18 cellular contexts compared by ENCODE assay signal in the genomic region with DNA sequence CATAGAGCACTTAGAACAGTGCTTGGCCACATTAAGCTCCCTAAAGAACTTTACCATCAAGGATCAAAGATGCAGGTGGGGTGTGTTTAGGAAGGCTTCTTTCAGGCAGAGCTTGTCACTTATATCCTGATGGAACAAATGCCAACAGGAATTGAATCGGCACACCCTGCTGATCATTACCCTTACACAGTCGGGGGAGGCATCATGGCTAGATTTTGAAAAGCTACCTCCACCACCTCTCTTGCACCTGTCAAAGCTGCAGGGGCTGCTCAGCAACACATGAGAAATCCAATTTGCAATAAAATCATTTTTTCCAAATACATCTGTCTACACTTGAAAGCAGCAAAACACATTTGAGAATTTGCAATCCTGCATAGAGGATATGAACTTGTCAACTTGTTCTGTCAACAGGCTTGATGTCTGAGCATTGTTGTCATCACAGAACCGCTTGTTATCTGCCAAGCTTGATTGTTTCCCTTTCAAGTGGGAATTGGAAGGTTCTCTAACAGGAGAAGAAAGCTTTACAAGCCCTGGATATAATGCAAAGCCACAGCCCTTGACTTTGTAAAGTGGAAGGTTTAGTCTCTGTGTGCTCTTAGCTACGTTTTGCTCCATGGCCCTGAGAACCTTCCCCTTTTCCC. TPM values are rescaled to one million over a fixed set of nuclear protein-coding genes. Genes with fewer than 3 reads are reported as not detected.
A peak's percentile ranks its signal among the peaks of the same experiment; 100 is the strongest.
DNase-seq lines count a peak whose midpoint lies in the region; ATAC-seq and TF ChIP-seq lines count a peak whose summit lies in the region.
"Had no signal": no experiment of that assay in that cellular context is flagged by ENCODE, and none has a peak within 500 bp of the region (broad histone marks: within the 10 kb centered on the region; RNA-seq: fewer than 3 reads in every experiment).

No MANE protein-coding gene starts in this region.

- no peaks in the 10 kb centered on the region for H3K9me3 Mint-ChIP-seq in GM23338

- peaks cover 4% of the 10 kb centered on the region for H3K27me3 Mint-ChIP-seq in GM23338 (ENCODE audit: insufficient read depth, low read depth, poor library complexity)
- H3K27me3 Mint-ChIP-seq: B cell had no signal

- no peak overlapping the region for H3K4me2 ChIP-seq in GM23338
- H3K4me2 ChIP-seq: SK-N-SH had no signal

- H3K36me3 ChIP-seq in GM23338 (ENCODE audit: insufficient read depth), result no peaks in the 10 kb centered on the region
- H3K36me3 ChIP-seq in effector memory CD4-positive, alpha-beta T cell (ENCODE audit: control insufficient read depth, insufficient read depth, low read length), result no peaks in the 10 kb centered on the region

- no peaks in the 10 kb centered on the region for H3K79me2 ChIP-seq in GM23338 (replicated peaks; ENCODE audit: insufficient read depth)

- H3K4me1 ChIP-seq in GM23338 (ENCODE audit: insufficient read depth), result peaks cover 39% of the 10 kb centered on the region
- H3K4me1 ChIP-seq in effector memory CD4-positive, alpha-beta T cell (ENCODE audit: control insufficient read depth, insufficient read depth, low read length, poor library complexity, severe bottlenecking), result no peaks in the 10 kb centered on the region
- H3K4me1 ChIP-seq: Caco-2 had no signal

- H3K4me1 Mint-ChIP-seq in GM23338, result peaks cover 39% of the 10 kb centered on the region
- H3K4me1 Mint-ChIP-seq: B cell; CD4-positive, CD25-positive, alpha-beta regulatory T cell had no signal

- H3K36me3 Mint-ChIP-seq in GM23338 (ENCODE audit: low read depth), result no peaks in the 10 kb centered on the region
- H3K36me3 Mint-ChIP-seq: CD4-positive, CD25-positive, alpha-beta regulatory T cell had no signal

- no peaks in the 10 kb centered on the region for H3K9me2 ChIP-seq in GM23338 (ENCODE audit: insufficient read depth)
- H3K9me2 ChIP-seq: SK-N-SH had no signal

- H3K27ac ChIP-seq in GM23338 (ENCODE audit: low read depth) (no peak overlapping the region), layer of hippocampus (ENCODE audit: low read depth, low read length) (peak overlapping the region; percentile 23)
- no peak overlapping the region for H3K27ac ChIP-seq in effector memory CD4-positive, alpha-beta T cell (ENCODE audit: insufficient read depth, low read length, poor library complexity, severe bottlenecking)
- H3K27ac ChIP-seq: 22Rv1 had no signal

- no peak for ATAC-seq in GM23338
- no peak for ATAC-seq in left lobe of liver

- H3K27ac Mint-ChIP-seq in GM23338, result no peak overlapping the region
- H3K27ac Mint-ChIP-seq: B cell; CD4-positive, CD25-positive, alpha-beta regulatory T cell had no signal

- peak; percentile 57 for DNase-seq in DMS153 (lab: John Stamatoyannopoulos, UW)
- no peak for DNase-seq in DMS153 treated with DMSO at 0.1 percent for 48 hours (lab: John Stamatoyannopoulos, UW; ENCODE audit: unreplicated experiment)
- DNase-seq in GM23338 (ENCODE audit: low spot score), result no peak
- DNase-seq in NCI-H2227 treated with DMSO at 0.1 percent for 48 hours (lab: John Stamatoyannopoulos, UW), result peak; percentile 47
- DNase-seq in effector memory CD4-positive, alpha-beta T cell, result no peak
- DNase-seq in left lobe of liver (ENCODE audit: low spot score), result no peak
- no peak for DNase-seq in NCI-H1436 (lab: John Stamatoyannopoulos, UW)
- DNase-seq: Caco-2; CD4-positive, CD25-positive, alpha-beta regulatory T cell; HCEC 1CT; NCI-H146; NCI-H2171 treated with DMSO at 0.1 percent for 48 hours; NCI-H526; SHP77; SK-N-SH had no signal

- H3K4me3 ChIP-seq in GM23338, result no peak overlapping the region
- no peak overlapping the region for H3K4me3 ChIP-seq in effector memory CD4-positive, alpha-beta T cell (ENCODE audit: insufficient read depth, low read depth, low read length, poor library complexity, severe bottlenecking)

- H4K20me1 ChIP-seq in GM23338 (replicated peaks; ENCODE audit: insufficient read depth), result no peaks in the 10 kb centered on the region

- no peak overlapping the region for H3K4me3 Mint-ChIP-seq in GM23338
- H3K4me3 Mint-ChIP-seq: B cell; CD4-positive, CD25-positive, alpha-beta regulatory T cell had no signal

- H3K9me3 ChIP-seq in effector memory CD4-positive, alpha-beta T cell (ENCODE audit: control insufficient read depth, low read length), result no peaks in the 10 kb centered on the region
- H3K9me3 ChIP-seq: SK-N-SH had no signal

- no peaks in the 10 kb centered on the region for H3F3A ChIP-seq in GM23338 (replicated peaks; ENCODE audit: low read depth)

- TF ChIP-seq CTCF in GM23338 (conservative IDR thresholded peaks at IDR 0.05; ENCODE audit: low read depth in 2 of 2), result no peak

- no peaks in the 10 kb centered on the region for H3K27me3 ChIP-seq in GM23338 (ENCODE audit: insufficient read depth)
- no peaks in the 10 kb centered on the region for H3K27me3 ChIP-seq in layer of hippocampus (ENCODE audit: control insufficient read depth, insufficient read depth, low read length)
- H3K27me3 ChIP-seq in effector memory CD4-positive, alpha-beta T cell (replicated peaks; ENCODE audit: control insufficient read depth, insufficient read depth, low read length, poor library complexity, severe bottlenecking), result no peaks in the 10 kb centered on the region

- H2AFZ ChIP-seq in GM23338, result 0 out of 2 replicates have a peak overlapping the region, but pooled peaks have one; percentile 11

TF ChIP-seq in GM23338, 12 proteins besides CTCF, POLR2A, EP300 and RAD21:
- TF ChIP-seq, protein P1, sequence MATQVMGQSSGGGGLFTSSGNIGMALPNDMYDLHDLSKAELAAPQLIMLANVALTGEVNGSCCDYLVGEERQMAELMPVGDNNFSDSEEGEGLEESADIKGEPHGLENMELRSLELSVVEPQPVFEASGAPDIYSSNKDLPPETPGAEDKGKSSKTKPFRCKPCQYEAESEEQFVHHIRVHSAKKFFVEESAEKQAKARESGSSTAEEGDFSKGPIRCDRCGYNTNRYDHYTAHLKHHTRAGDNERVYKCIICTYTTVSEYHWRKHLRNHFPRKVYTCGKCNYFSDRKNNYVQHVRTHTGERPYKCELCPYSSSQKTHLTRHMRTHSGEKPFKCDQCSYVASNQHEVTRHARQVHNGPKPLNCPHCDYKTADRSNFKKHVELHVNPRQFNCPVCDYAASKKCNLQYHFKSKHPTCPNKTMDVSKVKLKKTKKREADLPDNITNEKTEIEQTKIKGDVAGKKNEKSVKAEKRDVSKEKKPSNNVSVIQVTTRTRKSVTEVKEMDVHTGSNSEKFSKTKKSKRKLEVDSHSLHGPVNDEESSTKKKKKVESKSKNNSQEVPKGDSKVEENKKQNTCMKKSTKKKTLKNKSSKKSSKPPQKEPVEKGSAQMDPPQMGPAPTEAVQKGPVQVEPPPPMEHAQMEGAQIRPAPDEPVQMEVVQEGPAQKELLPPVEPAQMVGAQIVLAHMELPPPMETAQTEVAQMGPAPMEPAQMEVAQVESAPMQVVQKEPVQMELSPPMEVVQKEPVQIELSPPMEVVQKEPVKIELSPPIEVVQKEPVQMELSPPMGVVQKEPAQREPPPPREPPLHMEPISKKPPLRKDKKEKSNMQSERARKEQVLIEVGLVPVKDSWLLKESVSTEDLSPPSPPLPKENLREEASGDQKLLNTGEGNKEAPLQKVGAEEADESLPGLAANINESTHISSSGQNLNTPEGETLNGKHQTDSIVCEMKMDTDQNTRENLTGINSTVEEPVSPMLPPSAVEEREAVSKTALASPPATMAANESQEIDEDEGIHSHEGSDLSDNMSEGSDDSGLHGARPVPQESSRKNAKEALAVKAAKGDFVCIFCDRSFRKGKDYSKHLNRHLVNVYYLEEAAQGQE (IDR thresholded peaks at IDR 0.05; ENCODE audit: unreplicated experiment), result no peak
- TF ChIP-seq ZNF331 (CRISPR knock-in tag; IDR thresholded peaks at IDR 0.05; ENCODE audit: low read depth), result no peak
- no peak for TF ChIP-seq JUNB (IDR thresholded peaks at IDR 0.05; ENCODE audit: unreplicated experiment)
- TF ChIP-seq CREB1 (CRISPR knock-in tag; IDR thresholded peaks at IDR 0.05; ENCODE audit: low read depth), result no peak
- TF ChIP-seq EZH2phosphoT487 (IDR thresholded peaks at IDR 0.05; ENCODE audit: unreplicated experiment), result no peak
- TF ChIP-seq, protein P2, sequence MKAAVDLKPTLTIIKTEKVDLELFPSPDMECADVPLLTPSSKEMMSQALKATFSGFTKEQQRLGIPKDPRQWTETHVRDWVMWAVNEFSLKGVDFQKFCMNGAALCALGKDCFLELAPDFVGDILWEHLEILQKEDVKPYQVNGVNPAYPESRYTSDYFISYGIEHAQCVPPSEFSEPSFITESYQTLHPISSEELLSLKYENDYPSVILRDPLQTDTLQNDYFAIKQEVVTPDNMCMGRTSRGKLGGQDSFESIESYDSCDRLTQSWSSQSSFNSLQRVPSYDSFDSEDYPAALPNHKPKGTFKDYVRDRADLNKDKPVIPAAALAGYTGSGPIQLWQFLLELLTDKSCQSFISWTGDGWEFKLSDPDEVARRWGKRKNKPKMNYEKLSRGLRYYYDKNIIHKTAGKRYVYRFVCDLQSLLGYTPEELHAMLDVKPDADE (IDR thresholded peaks at IDR 0.05), result no peak

RNA-seq across cellular contexts. Expression of a gene that starts 24.6 kb away (rescaled TPM):
- total RNA-seq in GM23338 (2014; rRNA removed; shearing (Covaris generic)), result 6.2 and 8.4 TPM in 2 replicates
- 3.7 and 4.4 TPM in 2 replicates for polyA plus RNA-seq in GM23338 (2016; fragmentation: Nextera tagmentation; extraction: Ambion mirVana)
- total RNA-seq in left lobe of liver, result 0.20 TPM

Comparison
In these comparisons a context has a peak if more than half of its experiments do, and no peak if none do; other contexts are left out.
1. DNase-seq: peak in DMS153 (single experiment) and NCI-H2227 treated with DMSO at 0.1 percent for 48 hours (single experiment); none in DMS153 treated with DMSO at 0.1 percent for 48 hours (single experiment), GM23338 (single experiment), effector memory CD4-positive, alpha-beta T cell (0 of 3), left lobe of liver (single experiment) and NCI-H1436 (single experiment).